In the genomic region with DNA sequence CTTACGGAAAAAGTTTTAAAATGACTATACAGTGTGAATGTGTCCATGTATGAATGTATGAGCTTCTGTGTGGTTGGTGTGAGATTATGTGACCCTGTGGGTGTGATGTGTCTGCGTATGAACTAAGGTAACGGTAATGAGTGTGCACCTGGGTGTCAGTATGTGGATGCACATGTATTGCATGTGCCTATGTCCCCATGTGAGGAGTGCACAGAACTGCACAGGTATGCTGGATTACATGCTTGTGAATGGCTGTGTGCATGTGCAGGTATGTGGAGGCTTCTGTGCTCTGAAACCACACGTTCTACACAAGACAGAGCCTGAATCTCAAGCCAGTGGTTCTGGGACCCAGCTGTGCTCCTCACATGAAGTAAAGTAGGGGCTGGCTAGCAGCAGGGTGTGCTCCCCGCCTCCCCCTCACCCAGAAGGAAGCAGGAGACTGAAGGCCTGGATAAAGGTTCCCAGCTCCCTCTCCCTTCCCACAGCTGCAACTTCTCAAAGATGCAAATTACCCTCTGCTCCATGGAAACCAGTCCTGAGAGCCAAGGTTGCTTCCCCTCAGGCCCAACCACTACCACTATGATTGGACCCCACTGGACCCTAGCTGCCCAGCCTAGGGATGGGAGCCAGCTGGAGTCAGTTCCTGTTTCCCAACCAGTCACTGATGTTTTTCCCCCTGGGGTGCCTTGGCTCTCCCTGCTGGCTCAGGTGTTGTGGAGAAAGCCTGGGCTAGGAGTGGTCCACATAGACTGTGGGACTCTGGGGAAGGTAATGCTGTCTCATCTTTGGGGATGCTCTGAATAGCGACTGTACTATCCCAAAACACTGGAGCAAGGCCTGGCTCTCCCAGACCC, we compare ENCODE assay signal across 20 cellular contexts. TPM values are rescaled to one million over a fixed set of nuclear protein-coding genes. Genes with fewer than 3 reads are reported as not detected.
DNase-seq lines count a peak whose midpoint lies in the region; ATAC-seq and TF ChIP-seq lines count a peak whose summit lies in the region.
"Had no signal": no experiment of that assay in that cellular context is flagged by ENCODE, and none has a peak within 500 bp of the region (broad histone marks: within the 10 kb centered on the region; RNA-seq: fewer than 3 reads in every experiment).

No MANE protein-coding gene starts in this region.

- POLR2A ChIA-PET in WTC11 (lab: Charles Lee) (interaction anchor here (0.6 kb wide), 1 partner anchor 21 kb away, joined by 3 read pairs; no protein-coding TSS in a partner anchor), A673 (lab: Charles Lee; ENCODE audit: low non-redundant PET) (no interaction called here)

- CTCF ChIA-PET in WTC11 (lab: Charles Lee) (interaction anchor here (0.6 to 1.4 kb wide), 3 partner anchors 28 to 121 kb away, joined by 4 to 5 read pairs (median 5); no protein-coding TSS in a partner anchor), A673 (lab: Charles Lee) (no interaction called here)

- intact Hi-C loops in Right ventricle myocardium inferior (cut with DNase I): no loop called here
- intact Hi-C loops in left ventricle myocardium superior (cut with micrococcal nuclease): no loop called here
- intact Hi-C loops in uterus (cut with DNase I; ENCODE audit: low total_unique reads): no loop called here
- intact Hi-C loops in A673 (cut with micrococcal nuclease; ENCODE audit: unreplicated experiment): no loop called here

- H3K27ac ChIP-seq in uterus (no peak overlapping the region), A673 (ENCODE audit: low read depth, low read length, poor library complexity, severe bottlenecking) (no peak overlapping the region)
- H3K27ac ChIP-seq: SJSA1 had no signal

- peaks cover 21% of the 10 kb centered on the region for H3K4me1 Mint-ChIP-seq in WTC11

- H3K36me3 ChIP-seq in uterus (no peaks in the 10 kb centered on the region), A673 (ENCODE audit: insufficient read depth, low read length, poor library complexity, severe bottlenecking) (no peaks in the 10 kb centered on the region)

- no peak for TF ChIP-seq CTCF in WTC11 (IDR thresholded peaks at IDR 0.05)
- TF ChIP-seq CTCF in uterus (IDR thresholded peaks at IDR 0.05): no peak
- no peak for TF ChIP-seq CTCF in A673 (conservative IDR thresholded peaks at IDR 0.05; ENCODE audit: low read depth, low read length)

- BruUV-seq in A673 (replicated peaks; lab: Mats Ljungman, UMichigan): no TSS peak

- no peaks in the 10 kb centered on the region for H3K9me3 Mint-ChIP-seq in WTC11
- H3K9me3 Mint-ChIP-seq: activated T-helper 17 cell treated with anti-CD3 and anti-CD28 coated beads, Interleukin-2, amount 50 U/mL, for 72 hours; CD4-positive, alpha-beta T cell had no signal

- DNase-seq in Right ventricle myocardium inferior (ENCODE audit: missing footprints) (no peak), left ventricle myocardium superior (no peak), WTC11 (ENCODE audit: low spot score) (no peak), left lobe of liver (ENCODE audit: low spot score) (no peak), uterus (peak; percentile 36 to 38), A673 (ENCODE audit: low spot score) (no peak), NCI-H748 treated with DMSO at 0.1 percent for 48 hours (lab: John Stamatoyannopoulos, UW) (no peak), NCI-H1436 treated with DMSO at 0.1 percent for 48 hours (lab: John Stamatoyannopoulos, UW) (no peak)
- DNase-seq: activated CD4-positive, alpha-beta T cell treated with anti-CD3 and anti-CD28 coated beads for 1 hour; CD4-positive, alpha-beta T cell; Karpas-422; left cardiac atrium; NCI-H1048; NCI-H524 treated with DMSO at 0.1 percent for 48 hours; retina; stimulated activated CD4-positive, alpha-beta T cell treated with anti-CD3 and anti-CD28 coated beads, Interleukin-12 subunit alpha, Interleukin-12 subunit beta, amount 100 ng/mL, for 4 hours; stimulated activated CD8-positive, alpha-beta memory T cell treated with anti-CD3 and anti-CD28 coated beads, Interleukin-4, amount 100 ng/mL, for 48 hours had no signal

- H3K9me3 ChIP-seq in uterus (no peaks in the 10 kb centered on the region), A673 (ENCODE audit: low read depth, low read length, poor library complexity, severe bottlenecking) (no peaks in the 10 kb centered on the region)
- H3K9me3 ChIP-seq: SJSA1 had no signal

- ATAC-seq in Right ventricle myocardium inferior (peak; percentile 38), left ventricle myocardium superior (no peak), WTC11 (peak; percentile 19; the same call in 1 of the 2 replicates), left lobe of liver (peak; percentile 9)
- ATAC-seq: activated T-helper 17 cell treated with anti-CD3 and anti-CD28 coated beads, Interleukin-2, amount 50 U/mL, for 72 hours had no signal

- no peak overlapping the region for H3K4me3 Mint-ChIP-seq in WTC11
- H3K4me3 Mint-ChIP-seq: activated T-helper 17 cell treated with anti-CD3 and anti-CD28 coated beads, Interleukin-2, amount 50 U/mL, for 72 hours; CD4-positive, alpha-beta T cell had no signal

- H3K4me3 ChIP-seq in uterus (no peak overlapping the region), A673 (ENCODE audit: low read depth, low read length, poor library complexity, severe bottlenecking) (no peak overlapping the region)
- H3K4me3 ChIP-seq: SJSA1 had no signal

- H3K36me3 Mint-ChIP-seq in WTC11: no peaks in the 10 kb centered on the region

- H3K27me3 Mint-ChIP-seq in WTC11 (ENCODE audit: low read depth): no peaks in the 10 kb centered on the region
- H3K27me3 Mint-ChIP-seq: activated T-helper 17 cell treated with anti-CD3 and anti-CD28 coated beads, Interleukin-2, amount 50 U/mL, for 72 hours; CD4-positive, alpha-beta T cell had no signal

- TF ChIP-seq POLR2A in uterus (IDR thresholded peaks at IDR 0.05): no peak

- H3K27me3 ChIP-seq in uterus (no peaks in the 10 kb centered on the region), A673 (replicated peaks; ENCODE audit: insufficient read depth, low read depth, low read length, poor library complexity) (no peaks in the 10 kb centered on the region)
- H3K27me3 ChIP-seq: SJSA1 had no signal

- H3K4me1 ChIP-seq in uterus (no peaks in the 10 kb centered on the region), A673 (ENCODE audit: insufficient read depth, low read length, poor library complexity, severe bottlenecking) (no peaks in the 10 kb centered on the region)

- H3K27ac Mint-ChIP-seq in WTC11: peak overlapping the region; percentile 8; the same call in 1 of the 2 replicates
- H3K27ac Mint-ChIP-seq: activated T-helper 17 cell treated with anti-CD3 and anti-CD28 coated beads, Interleukin-2, amount 50 U/mL, for 72 hours; CD4-positive, alpha-beta T cell had no signal

TF ChIP-seq in WTC11, 78 proteins besides CTCF, POLR2A, EP300 and RAD21 (continues in another document):
- TF ChIP-seq, protein P1, sequence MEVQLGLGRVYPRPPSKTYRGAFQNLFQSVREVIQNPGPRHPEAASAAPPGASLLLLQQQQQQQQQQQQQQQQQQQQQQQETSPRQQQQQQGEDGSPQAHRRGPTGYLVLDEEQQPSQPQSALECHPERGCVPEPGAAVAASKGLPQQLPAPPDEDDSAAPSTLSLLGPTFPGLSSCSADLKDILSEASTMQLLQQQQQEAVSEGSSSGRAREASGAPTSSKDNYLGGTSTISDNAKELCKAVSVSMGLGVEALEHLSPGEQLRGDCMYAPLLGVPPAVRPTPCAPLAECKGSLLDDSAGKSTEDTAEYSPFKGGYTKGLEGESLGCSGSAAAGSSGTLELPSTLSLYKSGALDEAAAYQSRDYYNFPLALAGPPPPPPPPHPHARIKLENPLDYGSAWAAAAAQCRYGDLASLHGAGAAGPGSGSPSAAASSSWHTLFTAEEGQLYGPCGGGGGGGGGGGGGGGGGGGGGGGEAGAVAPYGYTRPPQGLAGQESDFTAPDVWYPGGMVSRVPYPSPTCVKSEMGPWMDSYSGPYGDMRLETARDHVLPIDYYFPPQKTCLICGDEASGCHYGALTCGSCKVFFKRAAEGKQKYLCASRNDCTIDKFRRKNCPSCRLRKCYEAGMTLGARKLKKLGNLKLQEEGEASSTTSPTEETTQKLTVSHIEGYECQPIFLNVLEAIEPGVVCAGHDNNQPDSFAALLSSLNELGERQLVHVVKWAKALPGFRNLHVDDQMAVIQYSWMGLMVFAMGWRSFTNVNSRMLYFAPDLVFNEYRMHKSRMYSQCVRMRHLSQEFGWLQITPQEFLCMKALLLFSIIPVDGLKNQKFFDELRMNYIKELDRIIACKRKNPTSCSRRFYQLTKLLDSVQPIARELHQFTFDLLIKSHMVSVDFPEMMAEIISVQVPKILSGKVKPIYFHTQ (CRISPR knock-in tag; IDR thresholded peaks at IDR 0.05): no peak
- no peak for TF ChIP-seq ZBTB21 (CRISPR knock-in tag; IDR thresholded peaks at IDR 0.05; ENCODE audit: borderline replicate concordance)
- TF ChIP-seq, protein P2, sequence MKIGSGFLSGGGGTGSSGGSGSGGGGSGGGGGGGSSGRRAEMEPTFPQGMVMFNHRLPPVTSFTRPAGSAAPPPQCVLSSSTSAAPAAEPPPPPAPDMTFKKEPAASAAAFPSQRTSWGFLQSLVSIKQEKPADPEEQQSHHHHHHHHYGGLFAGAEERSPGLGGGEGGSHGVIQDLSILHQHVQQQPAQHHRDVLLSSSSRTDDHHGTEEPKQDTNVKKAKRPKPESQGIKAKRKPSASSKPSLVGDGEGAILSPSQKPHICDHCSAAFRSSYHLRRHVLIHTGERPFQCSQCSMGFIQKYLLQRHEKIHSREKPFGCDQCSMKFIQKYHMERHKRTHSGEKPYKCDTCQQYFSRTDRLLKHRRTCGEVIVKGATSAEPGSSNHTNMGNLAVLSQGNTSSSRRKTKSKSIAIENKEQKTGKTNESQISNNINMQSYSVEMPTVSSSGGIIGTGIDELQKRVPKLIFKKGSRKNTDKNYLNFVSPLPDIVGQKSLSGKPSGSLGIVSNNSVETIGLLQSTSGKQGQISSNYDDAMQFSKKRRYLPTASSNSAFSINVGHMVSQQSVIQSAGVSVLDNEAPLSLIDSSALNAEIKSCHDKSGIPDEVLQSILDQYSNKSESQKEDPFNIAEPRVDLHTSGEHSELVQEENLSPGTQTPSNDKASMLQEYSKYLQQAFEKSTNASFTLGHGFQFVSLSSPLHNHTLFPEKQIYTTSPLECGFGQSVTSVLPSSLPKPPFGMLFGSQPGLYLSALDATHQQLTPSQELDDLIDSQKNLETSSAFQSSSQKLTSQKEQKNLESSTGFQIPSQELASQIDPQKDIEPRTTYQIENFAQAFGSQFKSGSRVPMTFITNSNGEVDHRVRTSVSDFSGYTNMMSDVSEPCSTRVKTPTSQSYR (CRISPR knock-in tag; IDR thresholded peaks at IDR 0.05): no peak

RNA-seq across cellular contexts. Expression of a gene that starts 24.8 kb away (rescaled TPM):
- not detected for total RNA-seq in Right ventricle myocardium inferior
- total RNA-seq in left ventricle myocardium superior: not detected
- total RNA-seq in WTC11 (2021): 0.44 to 0.72 TPM (median 0.50 TPM) in 3 replicates
- total RNA-seq in left lobe of liver: 0.15 TPM
- 1 to 10 TPM in 1 of 4 donors, under 1 TPM in 1, not detected in 2; 0.52 to 1.5 TPM for total RNA-seq in uterus
- 0.22 TPM in 1 of 2 replicates, not detected in the other for total RNA-seq in A673 (2021)
- total RNA-seq: epithelial cell of proximal tubule, SJSA1 had no signal

Comparison
In these comparisons a context has a peak if more than half of its experiments do, and no peak if none do; other contexts are left out.
1. DNase-seq: peak in uterus (2 of 2); none in Right ventricle myocardium inferior (single experiment), left ventricle myocardium superior (single experiment), WTC11 (single experiment), left lobe of liver (single experiment), A673 (single experiment), NCI-H748 treated with DMSO at 0.1 percent for 48 hours (single experiment) and NCI-H1436 treated with DMSO at 0.1 percent for 48 hours (single experiment).